In genomic region chr11:14380947-14381555, GRCh38 we compare ENCODE assay signal across 8 cellular contexts. TPM values are rescaled to one million over a fixed set of nuclear protein-coding genes. Genes with fewer than 3 reads are reported as not detected.
DNase-seq lines count a peak whose midpoint lies in the region; ATAC-seq and TF ChIP-seq lines count a peak whose summit lies in the region.

No MANE protein-coding gene starts in this region.

- H3K4me1 ChIP-seq in GM23338 (ENCODE audit: insufficient read depth) (0 out of 2 replicates have a peak, but pooled peaks cover 4% of the 10 kb centered on the region), lung (ENCODE audit: control insufficient read depth in 2 of 2, insufficient read depth in 2 of 2, low read length in 2 of 2) (peaks cover 0 to 2% of the 10 kb centered on the region in 2 donors)

- peaks cover 16% of the 10 kb centered on the region for H3K27me3 Mint-ChIP-seq in GM23338 (ENCODE audit: insufficient read depth, low read depth, poor library complexity)
- no peaks in the 10 kb centered on the region for H3K27me3 Mint-ChIP-seq in effector memory CD8-positive, alpha-beta T cell

- WGBS in lung, 2 donors, result 1 to 2% methylated on average over 45 to 54 of the region's 54 CpGs

- H3K27ac Mint-ChIP-seq in GM23338, result no peak overlapping the region
- peak overlapping the region; percentile 32 to 67 for H3K27ac Mint-ChIP-seq in effector memory CD8-positive, alpha-beta T cell

- ATAC-seq in GM23338 (peak; percentile 94), lung (ENCODE audit: insufficient read depth, low FRiP score) (peak; percentile 88)
- peak; percentile 94 for ATAC-seq in effector memory CD8-positive, alpha-beta T cell (replicated peaks)

- DNase-seq in GM03348 (ENCODE audit: low spot score) (peak; percentile 86), GM23338 (ENCODE audit: low spot score) (peak; percentile 79), MG63 (peak; percentile 73), lung (ENCODE audit: low spot score) (peak; percentile 70), NCI-H1048 (lab: John Stamatoyannopoulos, UW) (no peak)
- peak; percentile 85 for DNase-seq in activated CD8-positive, alpha-beta memory T cell treated with anti-CD3 and anti-CD28 coated beads for 24 hours
- peak; percentile 38 to 50 (median 46) for DNase-seq in effector memory CD8-positive, alpha-beta T cell
- DNase-seq in stimulated activated CD4-positive, alpha-beta T cell treated with anti-CD3 and anti-CD28 coated beads, TNF-alpha, amount 100 ng/mL, for 24 hours (ENCODE audit: low read depth in 3 of 3), result peak in 2 of 3 experiments; percentile 3 to 32

- H3K4me3 ChIP-seq in GM23338, result peak overlapping the region; percentile 66
- H3K4me3 ChIP-seq in MG63, result peak overlapping the region; percentile 21; the same call in 1 of the 2 replicates
- H3K4me3 ChIP-seq in lung, result peak overlapping the region; percentile 23

- H3K79me2 ChIP-seq in GM23338 (replicated peaks; ENCODE audit: insufficient read depth), result no peaks in the 10 kb centered on the region

- H3K27ac ChIP-seq in GM23338 (ENCODE audit: low read depth), result no peak overlapping the region
- peak overlapping the region; percentile 70 for H3K27ac ChIP-seq in lung (ENCODE audit: low read depth in 1 of 2, low read length in 1 of 2)

- no peaks in the 10 kb centered on the region for H3K9me3 Mint-ChIP-seq in GM23338
- H3K9me3 Mint-ChIP-seq in effector memory CD8-positive, alpha-beta T cell, result no peaks in the 10 kb centered on the region

- peaks cover 35% of the 10 kb centered on the region for H3K27me3 ChIP-seq in GM23338 (ENCODE audit: insufficient read depth)
- H3K27me3 ChIP-seq in MG63, result no peaks in the 10 kb centered on the region
- no peaks in the 10 kb centered on the region for H3K27me3 ChIP-seq in lung (ENCODE audit: control insufficient read depth, insufficient read depth)

- no peaks in the 10 kb centered on the region for H3K36me3 ChIP-seq in GM23338 (ENCODE audit: insufficient read depth)
- H3K36me3 ChIP-seq in MG63, result no peaks in the 10 kb centered on the region
- no peaks in the 10 kb centered on the region for H3K36me3 ChIP-seq in lung (ENCODE audit: control insufficient read depth in 2 of 2, insufficient read depth in 2 of 2, low read length in 2 of 2)

- 0 out of 2 replicates have a peak, but pooled peaks cover 6% of the 10 kb centered on the region for H3F3A ChIP-seq in GM23338 (replicated peaks; ENCODE audit: low read depth)

- H4K20me1 ChIP-seq in GM23338 (replicated peaks; ENCODE audit: insufficient read depth), result no peaks in the 10 kb centered on the region

- peak overlapping the region; percentile 71 for H3K4me3 Mint-ChIP-seq in GM23338
- peak overlapping the region; percentile 79 to 85 for H3K4me3 Mint-ChIP-seq in effector memory CD8-positive, alpha-beta T cell

- no peaks in the 10 kb centered on the region for H3K9me3 ChIP-seq in MG63
- H3K9me3 ChIP-seq in lung (ENCODE audit: control insufficient read depth in 2 of 2, insufficient read depth in 1 of 2, low read length in 1 of 2), result no peaks in the 10 kb centered on the region

- no peaks in the 10 kb centered on the region for H3K9me2 ChIP-seq in GM23338 (ENCODE audit: insufficient read depth)

- no peaks in the 10 kb centered on the region for H3K36me3 Mint-ChIP-seq in GM23338 (ENCODE audit: low read depth)
- peaks cover 3% of the 10 kb centered on the region for H3K36me3 Mint-ChIP-seq in effector memory CD8-positive, alpha-beta T cell (ENCODE audit: insufficient read depth)

- peak overlapping the region; percentile 90 for H2AFZ ChIP-seq in GM23338

- H3K4me1 Mint-ChIP-seq in GM23338, result peaks cover 9% of the 10 kb centered on the region; the same call in 2 of the 3 replicates
- H3K4me1 Mint-ChIP-seq in effector memory CD8-positive, alpha-beta T cell (ENCODE audit: low read depth in 2 of 2), result peaks cover 5% of the 10 kb centered on the region in 2 donors

- peak overlapping the region; percentile 87 for H3K4me2 ChIP-seq in GM23338

- TF ChIP-seq CTCF in GM23338 (conservative IDR thresholded peaks at IDR 0.05; ENCODE audit: low read depth in 2 of 2) (no peak), lung (IDR thresholded peaks at IDR 0.05; ENCODE audit: control extremely low read depth, extremely low read depth) (no peak)

TF ChIP-seq in GM23338, 12 proteins besides CTCF, POLR2A, EP300 and RAD21:
- TF ChIP-seq ETS1 (IDR thresholded peaks at IDR 0.05), result 0 out of 2 replicates have a peak, but pooled peaks have one; percentile 15
- no peak for TF ChIP-seq EZH2phosphoT487 (IDR thresholded peaks at IDR 0.05; ENCODE audit: unreplicated experiment)
TF ChIP-seq in GM23338: peak in this region for 1.

RNA-seq across cellular contexts. Expression of gene RRAS2, which starts 22.1 kb away (rescaled TPM):
- 293 and 296 TPM in 2 replicates for total RNA-seq in GM23338 (2014; rRNA removed; shearing (Covaris generic))
- 174 and 196 TPM in 2 replicates for polyA plus RNA-seq in GM23338 (2016; fragmentation: Nextera tagmentation; extraction: Ambion mirVana)
- total RNA-seq in MG63 (2014; rRNA removed; shearing (Covaris generic); ENCODE audit: low replicate concordance), result 169 and 218 TPM in 2 replicates
- 10 to 100 TPM; 43.8 to 73.5 TPM for total RNA-seq in lung
- 10 to 100 TPM; 21.2 to 26.1 TPM for polyA plus RNA-seq in lung
